In the genomic region with DNA sequence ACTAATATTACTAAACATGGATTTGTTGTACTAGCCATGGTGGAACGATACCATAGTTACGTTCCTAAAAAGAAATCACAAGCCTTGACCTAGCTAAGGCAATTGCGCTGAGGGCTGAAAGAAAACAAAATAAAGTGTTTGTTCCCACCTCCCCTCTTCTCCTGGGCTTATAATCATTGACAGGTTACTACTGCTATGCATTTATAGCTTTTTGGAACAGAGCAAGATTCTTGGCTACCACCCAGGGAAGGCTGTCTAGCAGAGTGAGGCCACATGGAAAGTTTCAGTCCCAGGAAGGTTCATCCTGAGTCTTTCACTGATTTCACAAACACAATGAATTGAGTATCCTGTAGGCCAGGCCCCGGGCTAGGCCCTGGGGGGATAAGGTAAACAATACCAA, we compare ENCODE assay signal across 25 cellular contexts.
"Had no signal": no experiment of that assay in that cellular context is flagged by ENCODE, and none has a peak within 500 bp of the region (broad histone marks: within the 10 kb centered on the region; RNA-seq: fewer than 3 reads in every experiment).

No MANE protein-coding gene starts in this region.

- H3K36me3 ChIP-seq: colonic mucosa, lower lobe of right lung, neutrophil, thoracic aorta, vagina had no signal

- H3K4me3 ChIP-seq: colonic mucosa, lower lobe of right lung, skin epidermis, thoracic aorta, vagina had no signal

- DNase-seq: activated CD4-positive, alpha-beta memory T cell treated with anti-CD3 and anti-CD28 coated beads, Interleukin-2, amount 10 ng/mL, durations not matched to agents 7 days and 5 days; activated CD4-positive, alpha-beta T cell treated with anti-CD3 and anti-CD28 coated beads, Interleukin-2, amount 10 ng/mL, durations not matched to agents 24 days and 14 days; activated CD4-positive, CD25-positive, alpha-beta regulatory T cell treated with anti-CD3 and anti-CD28 coated beads, Interleukin-2, amount 50 U/mL, for 72 hours; activated CD8-positive, alpha-beta memory T cell treated with anti-CD3 and anti-CD28 coated beads, Interleukin-2, amount 50 U/mL, for 48 hours; activated gamma-delta T cell treated with Interleukin-2 at 50 U/mL for 16 hours; activated naive CD4-positive, alpha-beta T cell treated with anti-CD3 and anti-CD28 coated beads, Interleukin-2, amount 50 U/mL, for 16 hours; activated naive CD8-positive, alpha-beta T cell treated with anti-CD3 and anti-CD28 coated beads, Interleukin-2, amount 50 U/mL, for 24 hours; activated T-cell treated with anti-CD3 and anti-CD28 coated beads, Interleukin-2, amount 50 U/mL, for 24 hours; colonic mucosa; glutamatergic neuron; lower lobe of right lung; mesendoderm; retina; stimulated activated CD4-positive, alpha-beta T cell treated with anti-CD3 and anti-CD28 coated beads, Interleukin-12 subunit alpha, Interleukin-12 subunit beta, amount 100 ng/mL, for 4 hours; stimulated activated CD4-positive, alpha-beta T cell treated with anti-CD3 and anti-CD28 coated beads, Interleukin-4, amount 100 ng/mL, for 1 hour; stimulated activated naive CD8-positive, alpha-beta T cell treated with anti-CD3 and anti-CD28 coated beads, Interleukin-15, Interleukin-2, amounts not matched to agents 100 U/mL and 50 U/mL, for 24 hours; SW 1271; T-helper 9 cell had no signal

- H3K27me3 ChIP-seq: colonic mucosa, neutrophil, vagina had no signal

- H3K9me3 ChIP-seq: colonic mucosa, lower lobe of right lung, neutrophil, thoracic aorta, vagina had no signal

- ATAC-seq: activated naive CD8-positive, alpha-beta T cell treated with anti-CD3 and anti-CD28 coated beads, Interleukin-2, amount 50 U/mL, for 24 hours; left lobe of liver; lower lobe of right lung; natural killer cell treated with Interleukin-12 subunit alpha and Interleukin-12 subunit beta and Interleukin-15 and Interleukin-18, amount 100 ng/mL, for 72 hours; sciatic nerve; stimulated activated naive CD8-positive, alpha-beta T cell treated with anti-CD3 and anti-CD28 coated beads, Interleukin-15, Interleukin-2, amounts not matched to agents 100 U/mL and 50 U/mL, for 24 hours had no signal

- H3K4me1 ChIP-seq: colonic mucosa, lower lobe of right lung, vagina had no signal

- H3K27ac ChIP-seq: colonic mucosa, lower lobe of right lung, neutrophil, skin epidermis, thoracic aorta, vagina had no signal
